Comparison of ENCODE assay signal across 23 cellular contexts in the genomic region with DNA sequence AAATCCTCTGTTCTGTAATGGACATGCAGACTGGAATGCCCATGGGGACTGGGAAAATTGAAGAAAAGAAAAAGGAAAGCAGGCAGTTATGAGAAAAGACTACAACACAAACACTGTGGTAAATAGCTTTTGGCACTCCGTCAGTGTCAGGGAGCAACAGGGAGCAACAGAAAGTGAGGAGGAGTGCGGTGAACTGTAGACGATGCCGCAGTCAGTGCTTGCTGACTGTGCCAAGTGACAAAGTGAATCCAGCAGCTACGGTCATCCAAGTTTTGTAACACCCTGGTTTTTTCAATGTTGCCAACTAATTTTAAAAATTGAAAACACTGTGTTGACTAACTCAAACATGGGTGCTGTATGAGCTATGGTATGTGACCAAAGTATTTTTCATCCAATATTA. TPM values are rescaled to one million over a fixed set of nuclear protein-coding genes. Genes with fewer than 3 reads are reported as not detected.
"Had no signal": no experiment of that assay in that cellular context is flagged by ENCODE, and none has a peak within 500 bp of the region (broad histone marks: within the 10 kb centered on the region; RNA-seq: fewer than 3 reads in every experiment).

No MANE protein-coding gene starts in this region.

- H3K4me1 Mint-ChIP-seq: activated B cell treated with CpG ODN at 0.5 μM for 24 hours; activated naive CD4-positive, alpha-beta T cell treated with anti-CD3 and anti-CD28 coated beads, Interleukin-2, amount 10 ng/mL, durations not matched to agents 7 days and 5 days; naive thymus-derived CD4-positive, alpha-beta T cell had no signal

- H3K9me3 Mint-ChIP-seq: activated B cell treated with CpG ODN at 0.5 μM for 24 hours; activated CD4-positive, alpha-beta memory T cell treated with anti-CD3 and anti-CD28 coated beads for 36 hours; activated naive CD4-positive, alpha-beta T cell treated with anti-CD3 and anti-CD28 coated beads, Interleukin-2, amount 10 ng/mL, durations not matched to agents 7 days and 5 days had no signal

- H3K4me3 Mint-ChIP-seq: activated B cell treated with CpG ODN at 0.5 μM for 24 hours; activated CD4-positive, alpha-beta memory T cell treated with anti-CD3 and anti-CD28 coated beads for 36 hours; activated naive CD4-positive, alpha-beta T cell treated with anti-CD3 and anti-CD28 coated beads, Interleukin-2, amount 10 ng/mL, durations not matched to agents 7 days and 5 days; naive thymus-derived CD4-positive, alpha-beta T cell had no signal

- H3K27ac ChIP-seq: cardiac muscle cell, heart right ventricle, lower lobe of right lung, neutrophil, pancreas, psoas muscle had no signal

- H3K36me3 ChIP-seq: cardiac muscle cell, heart right ventricle, lower lobe of right lung, neutrophil, pancreas had no signal

- ATAC-seq: heart right ventricle; left colon; lower lobe of right lung; naive thymus-derived CD4-positive, alpha-beta T cell; pancreas; psoas muscle; right cardiac atrium; stimulated activated naive CD8-positive, alpha-beta T cell treated with anti-CD3 and anti-CD28 coated beads, Interleukin-15, Interleukin-2, amounts not matched to agents 100 U/mL and 50 U/mL, for 24 hours had no signal

- H3K4me3 ChIP-seq: cardiac muscle cell, heart right ventricle, lower lobe of right lung, pancreas, psoas muscle had no signal

- H3K4me1 ChIP-seq: heart right ventricle, lower lobe of right lung, pancreas, psoas muscle had no signal

- H3K36me3 Mint-ChIP-seq: activated CD4-positive, alpha-beta memory T cell treated with anti-CD3 and anti-CD28 coated beads for 36 hours; activated naive CD4-positive, alpha-beta T cell treated with anti-CD3 and anti-CD28 coated beads, Interleukin-2, amount 10 ng/mL, durations not matched to agents 7 days and 5 days had no signal

- H3K27ac Mint-ChIP-seq: activated B cell treated with CpG ODN at 0.5 μM for 24 hours; activated CD4-positive, alpha-beta memory T cell treated with anti-CD3 and anti-CD28 coated beads for 36 hours; activated naive CD4-positive, alpha-beta T cell treated with anti-CD3 and anti-CD28 coated beads, Interleukin-2, amount 10 ng/mL, durations not matched to agents 7 days and 5 days; naive thymus-derived CD4-positive, alpha-beta T cell had no signal

- DNase-seq: activated B cell treated with CpG ODN at 0.5 μM for 24 hours; activated CD4-positive, alpha-beta memory T cell treated with anti-CD3 and anti-CD28 coated beads for 36 hours; activated CD4-positive, alpha-beta T cell treated with anti-CD3 and anti-CD28 coated beads for 4 hours; activated effector memory CD4-positive, alpha-beta T cell treated with anti-CD3 and anti-CD28 coated beads, Interleukin-2, amount 50 U/mL, for 16 hours; activated naive CD4-positive, alpha-beta T cell treated with anti-CD3 and anti-CD28 coated beads, Interleukin-2, amount 10 ng/mL, durations not matched to agents 7 days and 5 days; dermis blood vessel endothelial cell; effector CD8-positive, alpha-beta T cell; erythroblast; foreskin fibroblast; heart right ventricle; islet precursor cell; left colon; lower lobe of right lung; naive thymus-derived CD4-positive, alpha-beta T cell; pancreas; psoas muscle; right cardiac atrium; stimulated activated CD4-positive, alpha-beta T cell treated with anti-CD3 and anti-CD28 coated beads, Interleukin-4, amount 100 ng/mL, for 4 hours; stimulated activated naive CD8-positive, alpha-beta T cell treated with anti-CD3 and anti-CD28 coated beads, Interleukin-15, Interleukin-2, amounts not matched to agents 100 U/mL and 50 U/mL, for 24 hours; T-helper 1 cell had no signal

- H3K9me3 ChIP-seq: heart right ventricle, lower lobe of right lung, neutrophil, pancreas, psoas muscle had no signal

- H3K27me3 Mint-ChIP-seq: activated naive CD4-positive, alpha-beta T cell treated with anti-CD3 and anti-CD28 coated beads, Interleukin-2, amount 10 ng/mL, durations not matched to agents 7 days and 5 days had no signal

- H3K27me3 ChIP-seq: cardiac muscle cell, pancreas had no signal

RNA-seq across cellular contexts. Expression of gene HMGA2, which starts 39.7 kb away (rescaled TPM):
- total RNA-seq: activated B cell treated with CpG ODN at 0.5 μM for 24 hours; activated CD4-positive, alpha-beta memory T cell treated with anti-CD3 and anti-CD28 coated beads for 36 hours; lower lobe of right lung; mesenteric fat pad; right cardiac atrium had no signal
